ENCODE assay signal across 9 cellular contexts in genomic region chr15:65077981-65078352, GRCh38. TPM values are rescaled to one million over a fixed set of nuclear protein-coding genes. Genes with fewer than 3 reads are reported as not detected.
DNase-seq lines count a peak whose midpoint lies in the region; ATAC-seq and TF ChIP-seq lines count a peak whose summit lies in the region.
"Had no signal": no experiment of that assay in that cellular context is flagged by ENCODE, and none has a peak within 500 bp of the region (broad histone marks: within the 10 kb centered on the region; RNA-seq: fewer than 3 reads in every experiment).

No MANE protein-coding gene starts in this region.

- DNase-seq in AG10803 (ENCODE audit: low read depth) (peak; percentile 55), NCI-H460 (ENCODE audit: extremely low read depth, low read depth) (peak; percentile 63), iPS DF 19.7 (ENCODE audit: low read depth, low spot score) (peak; percentile 76), cerebellar nuclear complex (lab: John Stamatoyannopoulos, UW) (no peak)
- peak in 1 of 2 donors; percentile 60 for DNase-seq in activated naive CD4-positive, alpha-beta T cell treated with anti-CD3 and anti-CD28 coated beads, Interleukin-2, amount 50 U/mL, for 72 hours (ENCODE audit: low spot score in 2 of 2)
- peak; percentile 22 to 56 for DNase-seq in stimulated activated CD4-positive, alpha-beta T cell treated with anti-CD3 and anti-CD28 coated beads, Interleukin-1b, Interleukin-23, amount 100 ng/mL, for 4 hours (ENCODE audit: low read depth in 2 of 2)

- peak; percentile 68 for TF ChIP-seq CTCF in AG10803 (conservative IDR thresholded peaks at IDR 0.05; ENCODE audit: low read length)

- H3K9me3 Mint-ChIP-seq in activated naive CD4-positive, alpha-beta T cell treated with anti-CD3 and anti-CD28 coated beads, Interleukin-2, amount 50 U/mL, for 72 hours = no peaks in the 10 kb centered on the region

- no peak overlapping the region for H3K4me3 ChIP-seq in AG10803 (ENCODE audit: low read length)

- peak; percentile 66 to 82 for ATAC-seq in activated naive CD4-positive, alpha-beta T cell treated with anti-CD3 and anti-CD28 coated beads, Interleukin-2, amount 50 U/mL, for 72 hours
- ATAC-seq in GM19023 (IDR thresholded peaks at IDR 0.05; ENCODE audit: unreplicated experiment) = no peak
- no peak for ATAC-seq in HG03457 (IDR thresholded peaks at IDR 0.05; ENCODE audit: unreplicated experiment)

- H3K36me3 Mint-ChIP-seq in activated naive CD4-positive, alpha-beta T cell treated with anti-CD3 and anti-CD28 coated beads, Interleukin-2, amount 50 U/mL, for 72 hours = no peaks in the 10 kb centered on the region

- no peak overlapping the region for H3K27ac Mint-ChIP-seq in activated naive CD4-positive, alpha-beta T cell treated with anti-CD3 and anti-CD28 coated beads, Interleukin-2, amount 50 U/mL, for 72 hours

RNA-seq across cellular contexts. Expression of gene KBTBD13, which starts 1.4 kb away (rescaled TPM):
- total RNA-seq in NCI-H460 (2014; rRNA removed; shearing (Covaris generic)) = not detected in 2 replicates
- 0.80 TPM in 1 of 2 replicates, not detected in the other for polyA plus RNA-seq in NCI-H460 (2014; cell fraction: nucleus; rRNA removed)
- total RNA-seq in activated naive CD4-positive, alpha-beta T cell treated with anti-CD3 and anti-CD28 coated beads, Interleukin-2, amount 50 U/mL, for 72 hours = not detected
- total RNA-seq: subcutaneous adipose tissue had no signal

RNA-seq across cellular contexts. Expression of gene RASL12, which starts 10.2 kb away (rescaled TPM):
- 0.07 TPM in 1 of 2 replicates, not detected in the other for total RNA-seq in NCI-H460 (2014; rRNA removed; shearing (Covaris generic))
- polyA plus RNA-seq in NCI-H460 (2014; cell fraction: nucleus; rRNA removed) = 0.10 TPM in 1 of 2 replicates, not detected in the other
- total RNA-seq in activated naive CD4-positive, alpha-beta T cell treated with anti-CD3 and anti-CD28 coated beads, Interleukin-2, amount 50 U/mL, for 72 hours = not detected

RNA-seq across cellular contexts. Expression of gene SLC51B, which starts 32.8 kb away (rescaled TPM):
- total RNA-seq in NCI-H460 (2014; rRNA removed; shearing (Covaris generic)) = 0.75 and 1.1 TPM in 2 replicates
- polyA plus RNA-seq in NCI-H460 (2014; cell fraction: nucleus; rRNA removed) = not detected in 2 replicates
- total RNA-seq in activated naive CD4-positive, alpha-beta T cell treated with anti-CD3 and anti-CD28 coated beads, Interleukin-2, amount 50 U/mL, for 72 hours = not detected
- total RNA-seq: subcutaneous adipose tissue had no signal

RNA-seq across cellular contexts. Expression of gene UBAP1L, which starts 37.0 kb away (rescaled TPM):
- total RNA-seq in NCI-H460 (2014; rRNA removed; shearing (Covaris generic)) = 0.75 and 1.1 TPM in 2 replicates
- polyA plus RNA-seq in NCI-H460 (2014; cell fraction: nucleus; rRNA removed) = 5.5 and 9.0 TPM in 2 replicates
- 1 to 10 TPM; 2.2 to 4.8 TPM for total RNA-seq in activated naive CD4-positive, alpha-beta T cell treated with anti-CD3 and anti-CD28 coated beads, Interleukin-2, amount 50 U/mL, for 72 hours

RNA-seq across cellular contexts. Expression of gene MTFMT, which starts 48.5 kb away (rescaled TPM):
- 22.7 and 24.4 TPM in 2 replicates for total RNA-seq in NCI-H460 (2014; rRNA removed; shearing (Covaris generic))
- polyA plus RNA-seq in NCI-H460 (2014; cell fraction: nucleus; rRNA removed) = 29.5 and 35.0 TPM in 2 replicates
- 10 to 100 TPM; 15.7 to 17.3 TPM for total RNA-seq in activated naive CD4-positive, alpha-beta T cell treated with anti-CD3 and anti-CD28 coated beads, Interleukin-2, amount 50 U/mL, for 72 hours

Comparison
In these comparisons a context has a peak if more than half of its experiments do, and no peak if none do; other contexts are left out.
1. DNase-seq: peak in AG10803 (single experiment), NCI-H460 (single experiment), iPS DF 19.7 (single experiment) and stimulated activated CD4-positive, alpha-beta T cell treated with anti-CD3 and anti-CD28 coated beads, Interleukin-1b, Interleukin-23, amount 100 ng/mL, for 4 hours (2 of 2); none in cerebellar nuclear complex (0 of 2).
2. ATAC-seq: peak in activated naive CD4-positive, alpha-beta T cell treated with anti-CD3 and anti-CD28 coated beads, Interleukin-2, amount 50 U/mL, for 72 hours (2 of 2); none in GM19023 (single experiment) and HG03457 (single experiment).